ENCODE assay signal across 1 cellular context in the genomic region with DNA sequence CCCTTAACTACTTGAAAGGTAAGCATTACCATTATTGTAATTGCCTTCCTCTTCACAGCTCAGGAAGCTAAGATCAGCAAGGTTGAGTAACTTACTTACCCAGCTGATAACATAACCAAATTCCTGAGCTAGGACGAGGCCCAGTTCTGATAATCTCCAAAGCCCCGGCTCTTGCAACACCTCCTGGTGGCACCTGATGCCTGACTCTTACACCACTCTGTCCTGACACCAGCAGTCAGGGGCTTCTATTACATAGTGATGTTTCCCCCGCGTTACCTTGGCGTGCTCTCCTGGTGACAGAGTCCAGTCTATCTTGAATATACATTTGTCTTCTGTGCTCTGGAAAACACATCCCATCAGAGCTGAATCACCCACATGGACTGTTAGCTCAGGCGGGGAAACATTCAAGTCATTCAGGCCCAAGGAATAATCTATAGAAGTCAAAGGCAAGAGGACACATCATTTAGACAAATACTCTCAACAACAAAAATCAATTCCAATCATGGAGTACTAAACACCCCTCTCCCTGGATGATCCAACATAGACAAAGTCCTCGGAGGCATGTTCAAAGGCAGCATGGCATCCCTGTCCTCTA.
TF ChIP-seq lines count a peak whose summit lies in the region.

No MANE protein-coding gene starts in this region.

TF ChIP-seq in K562, 482 proteins besides CTCF, POLR2A, EP300 and RAD21:
- TF ChIP-seq TAF7 (tag; IDR thresholded peaks at IDR 0.05) = no peak
- peak; percentile 85 for TF ChIP-seq CEBPB (tag; IDR thresholded peaks at IDR 0.05)
- TF ChIP-seq FOXP1 (CRISPR knock-in tag; IDR thresholded peaks at IDR 0.05) = no peak
- TF ChIP-seq ZFX (CRISPR knock-in tag; IDR thresholded peaks at IDR 0.05) = no peak
- TF ChIP-seq, protein P1, sequence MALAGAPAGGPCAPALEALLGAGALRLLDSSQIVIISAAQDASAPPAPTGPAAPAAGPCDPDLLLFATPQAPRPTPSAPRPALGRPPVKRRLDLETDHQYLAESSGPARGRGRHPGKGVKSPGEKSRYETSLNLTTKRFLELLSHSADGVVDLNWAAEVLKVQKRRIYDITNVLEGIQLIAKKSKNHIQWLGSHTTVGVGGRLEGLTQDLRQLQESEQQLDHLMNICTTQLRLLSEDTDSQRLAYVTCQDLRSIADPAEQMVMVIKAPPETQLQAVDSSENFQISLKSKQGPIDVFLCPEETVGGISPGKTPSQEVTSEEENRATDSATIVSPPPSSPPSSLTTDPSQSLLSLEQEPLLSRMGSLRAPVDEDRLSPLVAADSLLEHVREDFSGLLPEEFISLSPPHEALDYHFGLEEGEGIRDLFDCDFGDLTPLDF (CRISPR knock-in tag; IDR thresholded peaks at IDR 0.05) = no peak
- TF ChIP-seq EWSR1 (IDR thresholded peaks at IDR 0.05; ENCODE audit: borderline replicate concordance, low read depth, partially characterized antibody) = no peak
- no peak for TF ChIP-seq NR2F6 (CRISPR knock-in tag; IDR thresholded peaks at IDR 0.05)
- no peak for TF ChIP-seq SLC30A9 (CRISPR knock-in tag; IDR thresholded peaks at IDR 0.05)
- no peak for TF ChIP-seq DIDO1 (tag; IDR thresholded peaks at IDR 0.05; ENCODE audit: low read depth)
- TF ChIP-seq ETV1 (tag; conservative IDR thresholded peaks at IDR 0.05; ENCODE audit: low read depth) = 0 out of 2 replicates have a peak, but pooled peaks have one; percentile 25
- TF ChIP-seq, protein P2, sequence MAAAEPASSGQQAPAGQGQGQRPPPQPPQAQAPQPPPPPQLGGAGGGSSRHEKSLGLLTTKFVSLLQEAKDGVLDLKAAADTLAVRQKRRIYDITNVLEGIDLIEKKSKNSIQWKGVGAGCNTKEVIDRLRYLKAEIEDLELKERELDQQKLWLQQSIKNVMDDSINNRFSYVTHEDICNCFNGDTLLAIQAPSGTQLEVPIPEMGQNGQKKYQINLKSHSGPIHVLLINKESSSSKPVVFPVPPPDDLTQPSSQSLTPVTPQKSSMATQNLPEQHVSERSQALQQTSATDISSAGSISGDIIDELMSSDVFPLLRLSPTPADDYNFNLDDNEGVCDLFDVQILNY (CRISPR knock-in tag; IDR thresholded peaks at IDR 0.05) = no peak
- TF ChIP-seq PTRF (tag; IDR thresholded peaks at IDR 0.05) = no peak
- TF ChIP-seq TAF1 (IDR thresholded peaks at IDR 0.05; ENCODE audit: control insufficient read depth, extremely low read depth, insufficient read depth, low read length, severe bottlenecking) = no peak
- TF ChIP-seq, protein P3, sequence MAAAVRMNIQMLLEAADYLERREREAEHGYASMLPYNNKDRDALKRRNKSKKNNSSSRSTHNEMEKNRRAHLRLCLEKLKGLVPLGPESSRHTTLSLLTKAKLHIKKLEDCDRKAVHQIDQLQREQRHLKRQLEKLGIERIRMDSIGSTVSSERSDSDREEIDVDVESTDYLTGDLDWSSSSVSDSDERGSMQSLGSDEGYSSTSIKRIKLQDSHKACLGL (CRISPR knock-in tag; IDR thresholded peaks at IDR 0.05; ENCODE audit: borderline replicate concordance, poor library complexity, severe bottlenecking) = no peak
- no peak for TF ChIP-seq CEBPG (CRISPR knock-in tag; IDR thresholded peaks at IDR 0.05)
- peak in 1 of 2 experiments; percentile 62; a peak in 2 of 4 replicates for TF ChIP-seq CEBPG (tag; conservative IDR thresholded peaks at IDR 0.05 in 1 of 2, IDR thresholded peaks at IDR 0.05 in 1 of 2)
- TF ChIP-seq PCBP2 (IDR thresholded peaks at IDR 0.05; ENCODE audit: low read depth, low read length, poor library complexity, severe bottlenecking) = no peak
- TF ChIP-seq SMAD2 (IDR thresholded peaks at IDR 0.05; ENCODE audit: low read depth, low read length) = no peak
- TF ChIP-seq, protein P4, sequence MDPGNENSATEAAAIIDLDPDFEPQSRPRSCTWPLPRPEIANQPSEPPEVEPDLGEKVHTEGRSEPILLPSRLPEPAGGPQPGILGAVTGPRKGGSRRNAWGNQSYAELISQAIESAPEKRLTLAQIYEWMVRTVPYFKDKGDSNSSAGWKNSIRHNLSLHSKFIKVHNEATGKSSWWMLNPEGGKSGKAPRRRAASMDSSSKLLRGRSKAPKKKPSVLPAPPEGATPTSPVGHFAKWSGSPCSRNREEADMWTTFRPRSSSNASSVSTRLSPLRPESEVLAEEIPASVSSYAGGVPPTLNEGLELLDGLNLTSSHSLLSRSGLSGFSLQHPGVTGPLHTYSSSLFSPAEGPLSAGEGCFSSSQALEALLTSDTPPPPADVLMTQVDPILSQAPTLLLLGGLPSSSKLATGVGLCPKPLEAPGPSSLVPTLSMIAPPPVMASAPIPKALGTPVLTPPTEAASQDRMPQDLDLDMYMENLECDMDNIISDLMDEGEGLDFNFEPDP (CRISPR knock-in tag; IDR thresholded peaks at IDR 0.05) = no peak
- TF ChIP-seq TCF7L2 (IDR thresholded peaks at IDR 0.05; ENCODE audit: low read depth, low read length) = no peak
- 0 out of 4 replicates have a peak, but pooled peaks of 1 of the 2 experiments have one; percentile 11 for TF ChIP-seq TRIM24 (IDR thresholded peaks at IDR 0.05)
- TF ChIP-seq, protein P5, sequence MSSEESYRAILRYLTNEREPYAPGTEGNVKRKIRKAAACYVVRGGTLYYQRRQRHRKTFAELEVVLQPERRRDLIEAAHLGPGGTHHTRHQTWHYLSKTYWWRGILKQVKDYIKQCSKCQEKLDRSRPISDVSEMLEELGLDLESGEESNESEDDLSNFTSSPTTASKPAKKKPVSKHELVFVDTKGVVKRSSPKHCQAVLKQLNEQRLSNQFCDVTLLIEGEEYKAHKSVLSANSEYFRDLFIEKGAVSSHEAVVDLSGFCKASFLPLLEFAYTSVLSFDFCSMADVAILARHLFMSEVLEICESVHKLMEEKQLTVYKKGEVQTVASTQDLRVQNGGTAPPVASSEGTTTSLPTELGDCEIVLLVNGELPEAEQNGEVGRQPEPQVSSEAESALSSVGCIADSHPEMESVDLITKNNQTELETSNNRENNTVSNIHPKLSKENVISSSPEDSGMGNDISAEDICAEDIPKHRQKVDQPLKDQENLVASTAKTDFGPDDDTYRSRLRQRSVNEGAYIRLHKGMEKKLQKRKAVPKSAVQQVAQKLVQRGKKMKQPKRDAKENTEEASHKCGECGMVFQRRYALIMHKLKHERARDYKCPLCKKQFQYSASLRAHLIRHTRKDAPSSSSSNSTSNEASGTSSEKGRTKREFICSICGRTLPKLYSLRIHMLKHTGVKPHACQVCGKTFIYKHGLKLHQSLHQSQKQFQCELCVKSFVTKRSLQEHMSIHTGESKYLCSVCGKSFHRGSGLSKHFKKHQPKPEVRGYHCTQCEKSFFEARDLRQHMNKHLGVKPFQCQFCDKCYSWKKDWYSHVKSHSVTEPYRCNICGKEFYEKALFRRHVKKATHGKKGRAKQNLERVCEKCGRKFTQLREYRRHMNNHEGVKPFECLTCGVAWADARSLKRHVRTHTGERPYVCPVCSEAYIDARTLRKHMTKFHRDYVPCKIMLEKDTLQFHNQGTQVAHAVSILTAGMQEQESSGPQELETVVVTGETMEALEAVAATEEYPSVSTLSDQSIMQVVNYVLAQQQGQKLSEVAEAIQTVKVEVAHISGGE (CRISPR knock-in tag; IDR thresholded peaks at IDR 0.05) = no peak
- TF ChIP-seq, protein P6, sequence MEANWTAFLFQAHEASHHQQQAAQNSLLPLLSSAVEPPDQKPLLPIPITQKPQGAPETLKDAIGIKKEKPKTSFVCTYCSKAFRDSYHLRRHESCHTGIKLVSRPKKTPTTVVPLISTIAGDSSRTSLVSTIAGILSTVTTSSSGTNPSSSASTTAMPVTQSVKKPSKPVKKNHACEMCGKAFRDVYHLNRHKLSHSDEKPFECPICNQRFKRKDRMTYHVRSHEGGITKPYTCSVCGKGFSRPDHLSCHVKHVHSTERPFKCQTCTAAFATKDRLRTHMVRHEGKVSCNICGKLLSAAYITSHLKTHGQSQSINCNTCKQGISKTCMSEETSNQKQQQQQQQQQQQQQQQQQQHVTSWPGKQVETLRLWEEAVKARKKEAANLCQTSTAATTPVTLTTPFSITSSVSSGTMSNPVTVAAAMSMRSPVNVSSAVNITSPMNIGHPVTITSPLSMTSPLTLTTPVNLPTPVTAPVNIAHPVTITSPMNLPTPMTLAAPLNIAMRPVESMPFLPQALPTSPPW (CRISPR knock-in tag; IDR thresholded peaks at IDR 0.05) = no peak
- no peak for TF ChIP-seq ATF1 (CRISPR knock-in tag; IDR thresholded peaks at IDR 0.05)
- TF ChIP-seq ATF1 (tag; IDR thresholded peaks at IDR 0.05) = no peak
- TF ChIP-seq, protein P7, sequence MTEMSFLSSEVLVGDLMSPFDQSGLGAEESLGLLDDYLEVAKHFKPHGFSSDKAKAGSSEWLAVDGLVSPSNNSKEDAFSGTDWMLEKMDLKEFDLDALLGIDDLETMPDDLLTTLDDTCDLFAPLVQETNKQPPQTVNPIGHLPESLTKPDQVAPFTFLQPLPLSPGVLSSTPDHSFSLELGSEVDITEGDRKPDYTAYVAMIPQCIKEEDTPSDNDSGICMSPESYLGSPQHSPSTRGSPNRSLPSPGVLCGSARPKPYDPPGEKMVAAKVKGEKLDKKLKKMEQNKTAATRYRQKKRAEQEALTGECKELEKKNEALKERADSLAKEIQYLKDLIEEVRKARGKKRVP (CRISPR knock-in tag; IDR thresholded peaks at IDR 0.05) = no peak
- TF ChIP-seq ZNF324 (CRISPR knock-in tag; IDR thresholded peaks at IDR 0.05) = no peak
- TF ChIP-seq HLTF (IDR thresholded peaks at IDR 0.05) = no peak
- no peak for TF ChIP-seq SRSF1 (IDR thresholded peaks at IDR 0.05; ENCODE audit: low read depth, low read length)
- no peak for TF ChIP-seq EZH2 (IDR thresholded peaks at IDR 0.05; ENCODE audit: borderline replicate concordance, low read depth, low read length)
- no peak for TF ChIP-seq TBP (optimal IDR thresholded peaks at IDR 0.05; ENCODE audit: low read depth, low read length)
- TF ChIP-seq CC2D1A (IDR thresholded peaks at IDR 0.05) = no peak
- TF ChIP-seq CBFA2T3 (IDR thresholded peaks at IDR 0.05) = 0 out of 2 replicates have a peak, but pooled peaks have one; percentile 11
- TF ChIP-seq FOXA1 (IDR thresholded peaks at IDR 0.05; ENCODE audit: borderline replicate concordance) = no peak
- TF ChIP-seq BRD9 (IDR thresholded peaks at IDR 0.05; ENCODE audit: low read depth, partially characterized antibody) = no peak
- no peak for TF ChIP-seq ZZZ3 (IDR thresholded peaks at IDR 0.05)
- TF ChIP-seq GTF2A2 (tag; IDR thresholded peaks at IDR 0.05) = no peak
- TF ChIP-seq, protein P8, sequence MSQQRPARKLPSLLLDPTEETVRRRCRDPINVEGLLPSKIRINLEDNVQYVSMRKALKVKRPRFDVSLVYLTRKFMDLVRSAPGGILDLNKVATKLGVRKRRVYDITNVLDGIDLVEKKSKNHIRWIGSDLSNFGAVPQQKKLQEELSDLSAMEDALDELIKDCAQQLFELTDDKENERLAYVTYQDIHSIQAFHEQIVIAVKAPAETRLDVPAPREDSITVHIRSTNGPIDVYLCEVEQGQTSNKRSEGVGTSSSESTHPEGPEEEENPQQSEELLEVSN (IDR thresholded peaks at IDR 0.05; ENCODE audit: borderline replicate concordance in 1 of 2, extremely low read depth in 1 of 2, insufficient read depth in 1 of 2, insufficient read length in 1 of 2, low read depth in 1 of 2, low read length in 1 of 2, poor library complexity in 1 of 2, severe bottlenecking in 1 of 2) = no peak
- no peak for TF ChIP-seq ESRRB (CRISPR knock-in tag; IDR thresholded peaks at IDR 0.05; ENCODE audit: borderline replicate concordance)
- no peak for TF ChIP-seq ZBTB1 (CRISPR knock-in tag; IDR thresholded peaks at IDR 0.05; ENCODE audit: borderline replicate concordance, low read depth)
- TF ChIP-seq, protein P9, sequence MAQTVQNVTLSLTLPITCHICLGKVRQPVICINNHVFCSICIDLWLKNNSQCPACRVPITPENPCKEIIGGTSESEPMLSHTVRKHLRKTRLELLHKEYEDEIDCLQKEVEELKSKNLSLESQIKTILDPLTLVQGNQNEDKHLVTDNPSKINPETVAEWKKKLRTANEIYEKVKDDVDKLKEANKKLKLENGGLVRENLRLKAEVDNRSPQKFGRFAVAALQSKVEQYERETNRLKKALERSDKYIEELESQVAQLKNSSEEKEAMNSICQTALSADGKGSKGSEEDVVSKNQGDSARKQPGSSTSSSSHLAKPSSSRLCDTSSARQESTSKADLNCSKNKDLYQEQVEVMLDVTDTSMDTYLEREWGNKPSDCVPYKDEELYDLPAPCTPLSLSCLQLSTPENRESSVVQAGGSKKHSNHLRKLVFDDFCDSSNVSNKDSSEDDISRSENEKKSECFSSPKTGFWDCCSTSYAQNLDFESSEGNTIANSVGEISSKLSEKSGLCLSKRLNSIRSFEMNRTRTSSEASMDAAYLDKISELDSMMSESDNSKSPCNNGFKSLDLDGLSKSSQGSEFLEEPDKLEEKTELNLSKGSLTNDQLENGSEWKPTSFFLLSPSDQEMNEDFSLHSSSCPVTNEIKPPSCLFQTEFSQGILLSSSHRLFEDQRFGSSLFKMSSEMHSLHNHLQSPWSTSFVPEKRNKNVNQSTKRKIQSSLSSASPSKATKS (CRISPR knock-in tag; IDR thresholded peaks at IDR 0.05) = no peak
- TF ChIP-seq GABPA (tag; conservative IDR thresholded peaks at IDR 0.05; ENCODE audit: low read depth) = no peak
- TF ChIP-seq CXXC5 (CRISPR knock-in tag; IDR thresholded peaks at IDR 0.05) = no peak
- TF ChIP-seq ZNF780A (CRISPR knock-in tag; IDR thresholded peaks at IDR 0.05) = no peak
- TF ChIP-seq, protein P10, sequence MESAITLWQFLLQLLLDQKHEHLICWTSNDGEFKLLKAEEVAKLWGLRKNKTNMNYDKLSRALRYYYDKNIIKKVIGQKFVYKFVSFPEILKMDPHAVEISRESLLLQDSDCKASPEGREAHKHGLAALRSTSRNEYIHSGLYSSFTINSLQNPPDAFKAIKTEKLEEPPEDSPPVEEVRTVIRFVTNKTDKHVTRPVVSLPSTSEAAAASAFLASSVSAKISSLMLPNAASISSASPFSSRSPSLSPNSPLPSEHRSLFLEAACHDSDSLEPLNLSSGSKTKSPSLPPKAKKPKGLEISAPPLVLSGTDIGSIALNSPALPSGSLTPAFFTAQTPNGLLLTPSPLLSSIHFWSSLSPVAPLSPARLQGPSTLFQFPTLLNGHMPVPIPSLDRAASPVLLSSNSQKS (CRISPR knock-in tag; IDR thresholded peaks at IDR 0.05) = no peak
- TF ChIP-seq SIX5 (IDR thresholded peaks at IDR 0.05; ENCODE audit: borderline replicate concordance in 1 of 2, insufficient read depth in 1 of 2, low read depth in 1 of 2, low read length in 2 of 2) = no peak
- TF ChIP-seq, protein P11, sequence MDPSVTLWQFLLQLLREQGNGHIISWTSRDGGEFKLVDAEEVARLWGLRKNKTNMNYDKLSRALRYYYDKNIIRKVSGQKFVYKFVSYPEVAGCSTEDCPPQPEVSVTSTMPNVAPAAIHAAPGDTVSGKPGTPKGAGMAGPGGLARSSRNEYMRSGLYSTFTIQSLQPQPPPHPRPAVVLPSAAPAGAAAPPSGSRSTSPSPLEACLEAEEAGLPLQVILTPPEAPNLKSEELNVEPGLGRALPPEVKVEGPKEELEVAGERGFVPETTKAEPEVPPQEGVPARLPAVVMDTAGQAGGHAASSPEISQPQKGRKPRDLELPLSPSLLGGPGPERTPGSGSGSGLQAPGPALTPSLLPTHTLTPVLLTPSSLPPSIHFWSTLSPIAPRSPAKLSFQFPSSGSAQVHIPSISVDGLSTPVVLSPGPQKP (CRISPR knock-in tag; IDR thresholded peaks at IDR 0.05) = no peak
- no peak for TF ChIP-seq MEIS2 (IDR thresholded peaks at IDR 0.05; ENCODE audit: partially characterized antibody)
- TF ChIP-seq, protein P12, sequence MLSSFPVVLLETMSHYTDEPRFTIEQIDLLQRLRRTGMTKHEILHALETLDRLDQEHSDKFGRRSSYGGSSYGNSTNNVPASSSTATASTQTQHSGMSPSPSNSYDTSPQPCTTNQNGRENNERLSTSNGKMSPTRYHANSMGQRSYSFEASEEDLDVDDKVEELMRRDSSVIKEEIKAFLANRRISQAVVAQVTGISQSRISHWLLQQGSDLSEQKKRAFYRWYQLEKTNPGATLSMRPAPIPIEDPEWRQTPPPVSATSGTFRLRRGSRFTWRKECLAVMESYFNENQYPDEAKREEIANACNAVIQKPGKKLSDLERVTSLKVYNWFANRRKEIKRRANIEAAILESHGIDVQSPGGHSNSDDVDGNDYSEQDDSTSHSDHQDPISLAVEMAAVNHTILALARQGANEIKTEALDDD (IDR thresholded peaks at IDR 0.05) = peak; percentile 74
- TF ChIP-seq MECOM (CRISPR knock-in tag; IDR thresholded peaks at IDR 0.05) = no peak
TF ChIP-seq in K562: peak in this region for 6.
